Comparison of ENCODE assay signal across 1 cellular context in the genomic region with DNA sequence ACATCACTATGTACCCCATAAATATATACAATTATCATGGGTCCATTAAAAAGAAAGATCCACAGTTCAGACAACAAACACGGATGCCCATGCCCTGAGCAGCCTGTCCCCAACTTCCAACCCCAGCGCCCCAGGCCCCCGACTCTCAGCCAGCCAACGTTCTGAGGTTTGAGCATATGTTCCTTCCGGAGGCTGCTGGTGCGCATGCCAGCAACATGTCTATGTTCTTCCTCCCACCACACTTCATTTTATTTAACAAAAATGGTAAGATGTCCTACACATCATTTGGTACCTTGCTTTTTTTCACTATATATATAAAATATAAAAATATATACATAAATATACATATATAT.
TF ChIP-seq lines count a peak whose summit lies in the region.

No MANE protein-coding gene starts in this region.

TF ChIP-seq in HepG2, 621 proteins besides CTCF, POLR2A, EP300 and RAD21 (continued from another document):
- TF ChIP-seq, protein P1, sequence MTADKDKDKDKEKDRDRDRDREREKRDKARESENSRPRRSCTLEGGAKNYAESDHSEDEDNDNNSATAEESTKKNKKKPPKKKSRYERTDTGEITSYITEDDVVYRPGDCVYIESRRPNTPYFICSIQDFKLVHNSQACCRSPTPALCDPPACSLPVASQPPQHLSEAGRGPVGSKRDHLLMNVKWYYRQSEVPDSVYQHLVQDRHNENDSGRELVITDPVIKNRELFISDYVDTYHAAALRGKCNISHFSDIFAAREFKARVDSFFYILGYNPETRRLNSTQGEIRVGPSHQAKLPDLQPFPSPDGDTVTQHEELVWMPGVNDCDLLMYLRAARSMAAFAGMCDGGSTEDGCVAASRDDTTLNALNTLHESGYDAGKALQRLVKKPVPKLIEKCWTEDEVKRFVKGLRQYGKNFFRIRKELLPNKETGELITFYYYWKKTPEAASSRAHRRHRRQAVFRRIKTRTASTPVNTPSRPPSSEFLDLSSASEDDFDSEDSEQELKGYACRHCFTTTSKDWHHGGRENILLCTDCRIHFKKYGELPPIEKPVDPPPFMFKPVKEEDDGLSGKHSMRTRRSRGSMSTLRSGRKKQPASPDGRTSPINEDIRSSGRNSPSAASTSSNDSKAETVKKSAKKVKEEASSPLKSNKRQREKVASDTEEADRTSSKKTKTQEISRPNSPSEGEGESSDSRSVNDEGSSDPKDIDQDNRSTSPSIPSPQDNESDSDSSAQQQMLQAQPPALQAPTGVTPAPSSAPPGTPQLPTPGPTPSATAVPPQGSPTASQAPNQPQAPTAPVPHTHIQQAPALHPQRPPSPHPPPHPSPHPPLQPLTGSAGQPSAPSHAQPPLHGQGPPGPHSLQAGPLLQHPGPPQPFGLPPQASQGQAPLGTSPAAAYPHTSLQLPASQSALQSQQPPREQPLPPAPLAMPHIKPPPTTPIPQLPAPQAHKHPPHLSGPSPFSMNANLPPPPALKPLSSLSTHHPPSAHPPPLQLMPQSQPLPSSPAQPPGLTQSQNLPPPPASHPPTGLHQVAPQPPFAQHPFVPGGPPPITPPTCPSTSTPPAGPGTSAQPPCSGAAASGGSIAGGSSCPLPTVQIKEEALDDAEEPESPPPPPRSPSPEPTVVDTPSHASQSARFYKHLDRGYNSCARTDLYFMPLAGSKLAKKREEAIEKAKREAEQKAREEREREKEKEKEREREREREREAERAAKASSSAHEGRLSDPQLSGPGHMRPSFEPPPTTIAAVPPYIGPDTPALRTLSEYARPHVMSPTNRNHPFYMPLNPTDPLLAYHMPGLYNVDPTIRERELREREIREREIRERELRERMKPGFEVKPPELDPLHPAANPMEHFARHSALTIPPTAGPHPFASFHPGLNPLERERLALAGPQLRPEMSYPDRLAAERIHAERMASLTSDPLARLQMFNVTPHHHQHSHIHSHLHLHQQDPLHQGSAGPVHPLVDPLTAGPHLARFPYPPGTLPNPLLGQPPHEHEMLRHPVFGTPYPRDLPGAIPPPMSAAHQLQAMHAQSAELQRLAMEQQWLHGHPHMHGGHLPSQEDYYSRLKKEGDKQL (CRISPR knock-in tag; IDR thresholded peaks at IDR 0.05; ENCODE audit: low read depth): no peak
